Comparison of ENCODE assay signal across 10 cellular contexts in genomic region chr17:62062936-62063335, GRCh38. TPM values are rescaled to one million over a fixed set of nuclear protein-coding genes. Genes with fewer than 3 reads are reported as not detected.
DNase-seq lines count a peak whose midpoint lies in the region; ATAC-seq, FAIRE-seq and TF ChIP-seq lines count a peak whose summit lies in the region.
"Had no signal": no experiment of that assay in that cellular context is flagged by ENCODE, and none has a peak within 500 bp of the region (broad histone marks: within the 10 kb centered on the region; RNA-seq: fewer than 3 reads in every experiment).

No MANE protein-coding gene starts in this region.

- H3K4me3 ChIP-seq in adipocyte (ENCODE audit: low read length) (peak overlapping the region; percentile 95), HepG2 (replicated peaks in 1 of 3; ENCODE audit: insufficient read depth in 1 of 3, low read depth in 2 of 3, low read length in 3 of 3) (peak overlapping the region; percentile 62 to 100 (median 96); a peak in 5 of 6 replicates), transverse colon (peak overlapping the region in 2 of 4 donors; percentile 95 to 99)

- no peak for TF ChIP-seq RAD21 in HepG2 (CRISPR knock-in tag; IDR thresholded peaks at IDR 0.05)

- H3K27me3 Mint-ChIP-seq in activated naive CD4-positive, alpha-beta T cell treated with anti-CD3 and anti-CD28 coated beads, Interleukin-2, amount 50 U/mL, for 24 hours, result no peaks in the 10 kb centered on the region

- intact Hi-C loops in HepG2 (cut with micrococcal nuclease; ENCODE audit: unreplicated experiment), result no loop called here
- intact Hi-C loops in transverse colon (cut with DNase I; ENCODE audit: low total_unique reads), result no loop called here
- intact Hi-C loops in head of caudate nucleus (cut with DNase I), result no loop called here

- FAIRE-seq in HepG2 (lab: Jason Lieb, UNC), result no peak

- TF ChIP-seq CTCF in HepG2 (CRISPR knock-in tag; IDR thresholded peaks at IDR 0.05) (no peak), transverse colon (IDR thresholded peaks at IDR 0.05) (no peak)

- peaks cover 55% of the 10 kb centered on the region for H3K4me1 Mint-ChIP-seq in activated naive CD4-positive, alpha-beta T cell treated with anti-CD3 and anti-CD28 coated beads, Interleukin-2, amount 50 U/mL, for 24 hours

- H3K9ac ChIP-seq in adipocyte (ENCODE audit: low read length) (peak overlapping the region; percentile 88), HepG2 (ENCODE audit: insufficient read depth, low read depth, low read length) (peak overlapping the region; percentile 88; the same call in 1 of the 2 replicates)

- CTCF ChIA-PET in HepG2 (lab: Yijun Ruan, JAX; ENCODE audit: low intra/inter-chr PET ratio, low total read pairs), result no interaction called here

- peaks cover 74% of the 10 kb centered on the region for H3K79me2 ChIP-seq in HepG2 (ENCODE audit: insufficient read depth, low read length)

- ATAC-seq in HepG2, result no peak
- ATAC-seq in GM18870 (IDR thresholded peaks at IDR 0.05; ENCODE audit: unreplicated experiment), result no peak
- no peak for ATAC-seq in HG02885 (IDR thresholded peaks at IDR 0.05; ENCODE audit: poor library complexity, unreplicated experiment)

- peak overlapping the region; percentile 99 for H3K4me3 Mint-ChIP-seq in activated naive CD4-positive, alpha-beta T cell treated with anti-CD3 and anti-CD28 coated beads, Interleukin-2, amount 50 U/mL, for 24 hours

- H3K9me3 ChIP-seq in adipocyte (ENCODE audit: control insufficient read depth, low read length) (no peaks in the 10 kb centered on the region), HepG2 (ENCODE audit: low read length) (no peaks in the 10 kb centered on the region), transverse colon (no peaks in the 10 kb centered on the region)

- TF ChIP-seq POLR2A in HepG2 (IDR thresholded peaks at IDR 0.05; ENCODE audit: insufficient read depth in 1 of 2, low read depth in 2 of 2, low read length in 2 of 2) (no peak), transverse colon (IDR thresholded peaks at IDR 0.05) (no peak)

- BruUV-seq in HepG2 (replicated peaks; lab: Mats Ljungman, UMichigan), result no TSS peak

- in situ Hi-C loops in HepG2 (cut with HindIII; ENCODE audit: extremely low pct_ligation_motif_present, low pct_unique_long_range_greater_than_20kb) (no loop called here), transverse colon (cut with MboI; ENCODE audit: low pct_ligation_motif_present in 1 of 4, low pct_unique_long_range_greater_than_20kb in 1 of 4, low sequenced_read_pairs in 3 of 4) (loop anchor here in 1 of 4 donors (10.0 kb wide), 2 partner anchors 128 to 198 kb away; partner anchors contain the start of gene BRIP1)

- TF ChIP-seq EP300 in HepG2 (IDR thresholded peaks at IDR 0.05; ENCODE audit: low read depth in 2 of 2, low read length in 2 of 2) (no peak), HepG2 (CRISPR knock-in tag; IDR thresholded peaks at IDR 0.05; ENCODE audit: borderline replicate concordance) (no peak), transverse colon (IDR thresholded peaks at IDR 0.05; ENCODE audit: low read depth) (no peak)

- H3K27me3 ChIP-seq in adipocyte (replicated peaks; ENCODE audit: control insufficient read depth, insufficient read depth, low read length) (no peaks in the 10 kb centered on the region), HepG2 (ENCODE audit: control insufficient read depth in 1 of 2, insufficient read depth in 2 of 2, low read length in 2 of 2) (no peaks in the 10 kb centered on the region; a peak in 1 of 5 replicates), transverse colon (no peaks in the 10 kb centered on the region)

- H3K4me1 ChIP-seq in adipocyte (ENCODE audit: control insufficient read depth, insufficient read depth, low read length) (peaks cover 36% of the 10 kb centered on the region), HepG2 (ENCODE audit: insufficient read depth, low read length) (peaks cover 76% of the 10 kb centered on the region), transverse colon (peaks cover 8 to 61% (median 44%) of the 10 kb centered on the region in 4 donors)

- peak overlapping the region; percentile 78 for H3K4me2 ChIP-seq in HepG2 (ENCODE audit: low read depth, low read length)

- WGBS in HepG2 (ENCODE audit: low lambda C conversion rate), result 65% methylated on average over 3 of the region's 3 CpGs
- 58 to 69% methylated on average over 3 of the region's 3 CpGs for whole genome bisulfite sequencing in transverse colon (ENCODE audit: low coverage in 1 of 2), 2 donors

- peak overlapping the region; percentile 71 for H3K27ac Mint-ChIP-seq in activated naive CD4-positive, alpha-beta T cell treated with anti-CD3 and anti-CD28 coated beads, Interleukin-2, amount 50 U/mL, for 24 hours

- POLR2A ChIA-PET in HepG2 (lab: Yijun Ruan, JAX), result no interaction called here

- H3K36me3 ChIP-seq in adipocyte (ENCODE audit: control insufficient read depth, insufficient read depth, low read length, severe bottlenecking) (peaks cover 23% of the 10 kb centered on the region), HepG2 (replicated peaks in 1 of 2; ENCODE audit: control insufficient read depth in 1 of 2, insufficient read depth in 2 of 2, low read length in 2 of 2) (peaks cover 3 to 13% of the 10 kb centered on the region in 2 experiments; a peak in 4 of 5 replicates), transverse colon (peaks cover 0 to 8% (median 0%) of the 10 kb centered on the region in 4 donors)

- H3K9me3 Mint-ChIP-seq in activated naive CD4-positive, alpha-beta T cell treated with anti-CD3 and anti-CD28 coated beads, Interleukin-2, amount 50 U/mL, for 24 hours, result no peaks in the 10 kb centered on the region

- no peak overlapping the region for H2AFZ ChIP-seq in HepG2 (ENCODE audit: low read length)

- H3K36me3 Mint-ChIP-seq in activated naive CD4-positive, alpha-beta T cell treated with anti-CD3 and anti-CD28 coated beads, Interleukin-2, amount 50 U/mL, for 24 hours, result peaks cover 9% of the 10 kb centered on the region

- no peak for DNase-seq in activated naive CD4-positive, alpha-beta T cell treated with Interleukin-2 at 50 U/mL for 16 hours
- DNase-seq in adipocyte (ENCODE audit: low read depth) (peak; percentile 11), HepG2 (ENCODE audit: low spot score) (no peak), transverse colon (no peak), head of caudate nucleus (no peak)
- DNase-seq: activated effector memory CD4-positive, alpha-beta T cell treated with Interleukin-2 at 50 U/mL for 16 hours; NCI-H2081 had no signal

- H3K27ac ChIP-seq in HepG2 (ENCODE audit: extremely low read length, insufficient read depth, low read length) (no peak overlapping the region), transverse colon (peak overlapping the region; percentile 7 to 100 (median 100))

- peaks cover 53% of the 10 kb centered on the region for H4K20me1 ChIP-seq in HepG2 (ENCODE audit: insufficient read depth, low read length)

TF ChIP-seq in HepG2, 621 proteins besides CTCF, POLR2A, EP300 and RAD21:
- TF ChIP-seq ZNF253 (CRISPR knock-in tag; IDR thresholded peaks at IDR 0.05; ENCODE audit: borderline replicate concordance), result no peak
- no peak for TF ChIP-seq ZNF564 (CRISPR knock-in tag; IDR thresholded peaks at IDR 0.05)
- no peak for TF ChIP-seq RBM39 (IDR thresholded peaks at IDR 0.05; ENCODE audit: low read depth, low read length, poor library complexity, severe bottlenecking)
- TF ChIP-seq, protein P1, sequence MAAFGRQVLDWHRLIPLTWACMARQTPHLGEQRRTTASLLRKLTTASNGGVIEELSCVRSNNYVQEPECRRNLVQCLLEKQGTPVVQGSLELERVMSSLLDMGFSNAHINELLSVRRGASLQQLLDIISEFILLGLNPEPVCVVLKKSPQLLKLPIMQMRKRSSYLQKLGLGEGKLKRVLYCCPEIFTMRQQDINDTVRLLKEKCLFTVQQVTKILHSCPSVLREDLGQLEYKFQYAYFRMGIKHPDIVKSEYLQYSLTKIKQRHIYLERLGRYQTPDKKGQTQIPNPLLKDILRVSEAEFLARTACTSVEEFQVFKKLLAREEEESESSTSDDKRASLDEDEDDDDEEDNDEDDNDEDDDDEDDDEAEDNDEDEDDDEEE (CRISPR knock-in tag; IDR thresholded peaks at IDR 0.05), result no peak
- no peak for TF ChIP-seq KMT2B (CRISPR knock-in tag; IDR thresholded peaks at IDR 0.05)
TF ChIP-seq in HepG2: peak in this region for 0.

RNA-seq across cellular contexts. Expression of gene MED13, which starts 2.1 kb away (rescaled TPM):
- total RNA-seq in HepG2 (2016; rRNA removed; fragmentation: Illumina TruSeq; extraction: Trizol), result 69.1 and 70.9 TPM in 2 replicates
- 28.7 and 34.2 TPM in 2 replicates for total RNA-seq in HepG2 (2016; cell fraction: cytosol; rRNA removed; fragmentation: Illumina TruSeq; extraction: Trizol; ENCODE audit: low read depth)
- total RNA-seq in HepG2 (2016; cell fraction: insoluble cytoplasmic fraction; rRNA removed; fragmentation: Illumina TruSeq; extraction: Trizol), result 60.8 and 66.7 TPM in 2 replicates
- 34.4 and 35.2 TPM in 2 replicates for total RNA-seq in HepG2 (2016; cell fraction: membrane; rRNA removed; fragmentation: Illumina TruSeq; extraction: Trizol)
- 74.9 and 87.2 TPM in 2 replicates for total RNA-seq in HepG2 (2016; cell fraction: nucleus; rRNA removed; fragmentation: Illumina TruSeq; extraction: Trizol)
- 25.2 and 27.4 TPM in 2 replicates for polyA plus RNA-seq in HepG2 (2011; rRNA removed)
- 9.5 and 15.5 TPM in 2 replicates for polyA plus RNA-seq in HepG2 (2011; cell fraction: cytosol; rRNA removed)
- 22.1 and 24.5 TPM in 2 replicates for polyA plus RNA-seq in HepG2 (2011; cell fraction: nucleus; rRNA removed)
- polyA plus RNA-seq in HepG2 (2012), result 18.1 and 18.8 TPM in 2 replicates
- polyA plus RNA-seq in HepG2 (2016; cell fraction: cytosol; fragmentation: Illumina TruSeq; extraction: Trizol; ENCODE audit: low read depth), result 1.1 and 1.2 TPM in 2 replicates
- polyA plus RNA-seq in HepG2 (2016; cell fraction: insoluble cytoplasmic fraction; fragmentation: Illumina TruSeq; extraction: Trizol; ENCODE audit: low read depth), result 22.4 and 23.2 TPM in 2 replicates
- polyA plus RNA-seq in HepG2 (2016; cell fraction: membrane; fragmentation: Illumina TruSeq; extraction: Trizol; ENCODE audit: low read depth), result 3.0 and 3.5 TPM in 2 replicates
- 29.6 and 33.8 TPM in 2 replicates for polyA plus RNA-seq in HepG2 (2016; cell fraction: nucleus; fragmentation: Illumina TruSeq; extraction: Trizol; ENCODE audit: insufficient read depth, low read depth)
- polyA minus RNA-seq in HepG2 (2011; rRNA and poly(A)+ RNA removed; ENCODE audit: low replicate concordance), result 248 and 289 TPM in 2 replicates
- polyA minus RNA-seq in HepG2 (2011; cell fraction: cytosol; rRNA and poly(A)+ RNA removed), result 47.7 and 70.8 TPM in 2 replicates
- 160 and 215 TPM in 2 replicates for polyA minus RNA-seq in HepG2 (2011; cell fraction: nucleus; rRNA and poly(A)+ RNA removed)
- 100 to 1,000 TPM in 3 of 4 donors, 10 to 100 TPM in 1; 75.0 to 131 (median 105) TPM for total RNA-seq in transverse colon
